ENCODE assay signal across 1 cellular context in genomic region chr1:112722601-112723510, GRCh38.
TF ChIP-seq lines count a peak whose summit lies in the region.

No MANE protein-coding gene starts in this region.

TF ChIP-seq in H1, 55 proteins besides CTCF, POLR2A, EP300 and RAD21:
- peak; percentile 9 for TF ChIP-seq CTBP2 (IDR thresholded peaks at IDR 0.05; ENCODE audit: borderline replicate concordance, insufficient read depth, insufficient read length, low read length)
- no peak for TF ChIP-seq BACH1 (IDR thresholded peaks at IDR 0.05; ENCODE audit: low read length)
- TF ChIP-seq, protein P1, sequence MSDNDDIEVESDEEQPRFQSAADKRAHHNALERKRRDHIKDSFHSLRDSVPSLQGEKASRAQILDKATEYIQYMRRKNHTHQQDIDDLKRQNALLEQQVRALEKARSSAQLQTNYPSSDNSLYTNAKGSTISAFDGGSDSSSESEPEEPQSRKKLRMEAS (IDR thresholded peaks at IDR 0.05): 0 out of 2 replicates have a peak, but pooled peaks have one; percentile 14
- TF ChIP-seq ASH2L (IDR thresholded peaks at IDR 0.05; ENCODE audit: low read length): peak; percentile 80
- peak; percentile 3; the same call in 1 of the 2 replicates for TF ChIP-seq E2F6 (IDR thresholded peaks at IDR 0.05)
